ENCODE assay signal across 17 cellular contexts in the genomic region with DNA sequence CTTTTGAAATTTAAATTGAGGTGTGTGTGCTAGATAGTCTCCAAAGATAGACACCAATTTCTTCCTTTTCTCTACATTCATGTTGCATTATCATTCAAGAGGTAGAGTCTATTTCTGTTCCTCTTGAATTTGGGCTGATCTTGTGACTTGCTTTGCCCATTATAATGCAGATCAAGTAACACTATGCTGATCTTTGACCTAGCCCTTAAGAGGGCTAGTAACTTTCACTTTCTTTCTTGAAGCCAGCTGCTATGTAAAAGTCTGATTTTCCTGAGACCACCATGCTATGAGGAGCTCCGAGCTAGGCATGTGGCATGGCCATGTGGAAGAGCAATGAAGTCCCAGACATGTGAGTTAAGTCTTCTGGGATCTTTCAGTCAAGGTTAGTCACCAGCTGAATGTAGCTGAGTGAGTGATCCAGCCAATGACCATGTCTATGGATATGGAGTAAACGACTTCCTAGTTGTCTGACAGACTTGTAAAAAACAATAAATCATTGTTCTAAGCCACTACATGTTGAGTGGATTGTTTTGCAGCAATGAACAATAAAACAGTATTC.
A peak's percentile ranks its signal among the peaks of the same experiment; 100 is the strongest.
DNase-seq lines count a peak whose midpoint lies in the region; FAIRE-seq and TF ChIP-seq lines count a peak whose summit lies in the region.
"Had no signal": no experiment of that assay in that cellular context is flagged by ENCODE, and none has a peak within 500 bp of the region (broad histone marks: within the 10 kb centered on the region; RNA-seq: fewer than 3 reads in every experiment).

No MANE protein-coding gene starts in this region.

- no peak overlapping the region for H3K4me3 Mint-ChIP-seq in progenitor cell of endocrine pancreas (ENCODE audit: low read depth)
- H3K4me3 Mint-ChIP-seq: activated T-cell treated with anti-CD3 and anti-CD28 coated beads, Interleukin-2, amount 50 U/mL, for 4 hours had no signal

- no peak for TF ChIP-seq POLR2A in H54 (IDR thresholded peaks at IDR 0.05; ENCODE audit: low read depth, low read length)

- H3K27ac Mint-ChIP-seq in progenitor cell of endocrine pancreas = peak overlapping the region; percentile 50

- peaks cover 6% of the 10 kb centered on the region for H3K9me3 Mint-ChIP-seq in progenitor cell of endocrine pancreas (ENCODE audit: low read depth)
- H3K9me3 Mint-ChIP-seq: activated T-cell treated with anti-CD3 and anti-CD28 coated beads, Interleukin-2, amount 50 U/mL, for 4 hours had no signal

- TF ChIP-seq CTCF in fibroblast of mammary gland (conservative IDR thresholded peaks at IDR 0.05; ENCODE audit: control insufficient read depth, insufficient read depth, low read depth, low read length) = no peak
- no peak for TF ChIP-seq CTCF in progenitor cell of endocrine pancreas (IDR thresholded peaks at IDR 0.05; ENCODE audit: unreplicated experiment)

- H3K4me1 Mint-ChIP-seq in progenitor cell of endocrine pancreas (ENCODE audit: low read depth) = peaks cover 1% of the 10 kb centered on the region

- no peaks in the 10 kb centered on the region for H3K27me3 Mint-ChIP-seq in progenitor cell of endocrine pancreas

- peak; percentile 80 for FAIRE-seq in H54 (lab: Jason Lieb, UNC)
- FAIRE-seq: GM19239 had no signal

- H3K4me3 ChIP-seq in fibroblast of mammary gland (ENCODE audit: control insufficient read depth, low read depth, low read length) = no peak overlapping the region
- H3K4me3 ChIP-seq: thyroid gland had no signal

- no peaks in the 10 kb centered on the region for H3K36me3 Mint-ChIP-seq in progenitor cell of endocrine pancreas (ENCODE audit: insufficient read depth)

- DNase-seq in H54 (ENCODE audit: insufficient read length, low spot score) (no peak), M059J (ENCODE audit: low read depth) (peak; percentile 5), fibroblast of mammary gland (ENCODE audit: low read depth) (peak; percentile 49), progenitor cell of endocrine pancreas (ENCODE audit: low spot score, unreplicated experiment) (no peak), DMS153 treated with DMSO at 0.1 percent for 48 hours (lab: John Stamatoyannopoulos, UW; ENCODE audit: unreplicated experiment) (no peak), posterior vena cava (ENCODE audit: low spot score) (no peak)
- no peak for DNase-seq in activated naive CD4-positive, alpha-beta T cell treated with Interleukin-2 at 50 U/mL for 16 hours
- DNase-seq: activated T-cell treated with anti-CD3 and anti-CD28 coated beads, Interleukin-2, amount 50 U/mL, for 4 hours; C1 segment of cervical spinal cord; head of caudate nucleus; left cardiac atrium; NCI-H2029; NCI-H774; retina; stimulated activated CD8-positive, alpha-beta memory T cell treated with anti-CD3 and anti-CD28 coated beads, Interleukin-4, amount 100 ng/mL, for 48 hours; thyroid gland had no signal

- intact Hi-C loops in posterior vena cava (cut with DNase I) = no loop called here

Comparison
In these comparisons a context has a peak if more than half of its experiments do, and no peak if none do; other contexts are left out.
1. DNase-seq: peak in M059J (single experiment) and fibroblast of mammary gland (single experiment); none in H54 (single experiment), progenitor cell of endocrine pancreas (single experiment), DMS153 treated with DMSO at 0.1 percent for 48 hours (single experiment), posterior vena cava (single experiment) and activated naive CD4-positive, alpha-beta T cell treated with Interleukin-2 at 50 U/mL for 16 hours (single experiment).